Comparison of ENCODE assay signal across 8 cellular contexts in genomic region chr13:100394005-100394695, GRCh38.
A peak's percentile ranks its signal among the peaks of the same experiment; 100 is the strongest.
DNase-seq lines count a peak whose midpoint lies in the region; ATAC-seq and TF ChIP-seq lines count a peak whose summit lies in the region.

No MANE protein-coding gene starts in this region.

- H3K4me3 ChIP-seq in adipocyte (ENCODE audit: low read length) (peak overlapping the region; percentile 71), skeletal muscle cell (ENCODE audit: low read depth, low read length) (peak overlapping the region; percentile 16), right lobe of liver (no peak overlapping the region)

- H3K27me3 ChIP-seq in adipocyte (replicated peaks; ENCODE audit: control insufficient read depth, insufficient read depth, low read length) (no peaks in the 10 kb centered on the region), right lobe of liver (no peaks in the 10 kb centered on the region)

- no peak overlapping the region for H3K27ac ChIP-seq in right lobe of liver

- H3K36me3 ChIP-seq in adipocyte (ENCODE audit: control insufficient read depth, insufficient read depth, low read length, severe bottlenecking), result no peaks in the 10 kb centered on the region
- H3K36me3 ChIP-seq in right lobe of liver, result no peaks in the 10 kb centered on the region

- H3K4me1 ChIP-seq in adipocyte (ENCODE audit: control insufficient read depth, insufficient read depth, low read length) (peaks cover 31% of the 10 kb centered on the region), right lobe of liver (peaks cover 0 to 14% (median 0%) of the 10 kb centered on the region in 4 donors)

- no peak for TF ChIP-seq POLR2A in right lobe of liver (IDR thresholded peaks at IDR 0.05)

- WGBS in right lobe of liver (ENCODE audit: insufficient coverage, low coverage, low lambda C conversion rate, missing lambda C conversion rate), result 69% methylated on average over 9 of the region's 9 CpGs

- DNase-seq in ELR (ENCODE audit: low read depth), result peak; percentile 85
- DNase-seq in adipocyte (ENCODE audit: low read depth), result peak; percentile 86
- DNase-seq in skeletal muscle cell (ENCODE audit: low read depth), result peak; percentile 84
- no peak for DNase-seq in right lobe of liver
- DNase-seq in pons (ENCODE audit: low spot score), result no peak
- DNase-seq in SK-N-DZ (ENCODE audit: low spot score), result no peak

- peak overlapping the region; percentile 28 for H3K9ac ChIP-seq in adipocyte (ENCODE audit: low read length)

- H3K9me3 ChIP-seq in adipocyte (ENCODE audit: control insufficient read depth, low read length) (no peaks in the 10 kb centered on the region), right lobe of liver (no peaks in the 10 kb centered on the region)

- ATAC-seq in GM19351 (IDR thresholded peaks at IDR 0.05; ENCODE audit: unreplicated experiment), result peak; percentile 93
- peak; percentile 83 for ATAC-seq in HG03196 (IDR thresholded peaks at IDR 0.05; ENCODE audit: unreplicated experiment)
- ATAC-seq in right lobe of liver, result no peak

- no peak for TF ChIP-seq CTCF in right lobe of liver (IDR thresholded peaks at IDR 0.05)

- intact Hi-C loops in right lobe of liver (cut with DNase I), result no loop called here

Comparison
In these comparisons a context has a peak if more than half of its experiments do, and no peak if none do; other contexts are left out.
1. DNase-seq: peak in ELR (single experiment), adipocyte (single experiment) and skeletal muscle cell (single experiment); none in right lobe of liver (0 of 3), pons (single experiment) and SK-N-DZ (single experiment).
2. ATAC-seq: peak in GM19351 (single experiment) and HG03196 (single experiment); none in right lobe of liver (0 of 4).
3. H3K4me3 ChIP-seq: peak in adipocyte (single experiment) and skeletal muscle cell (single experiment); none in right lobe of liver (0 of 3).